10 cellular contexts compared by ENCODE assay signal in genomic region chr2:239291505-239292350, GRCh38.
DNase-seq lines count a peak whose midpoint lies in the region; ATAC-seq and TF ChIP-seq lines count a peak whose summit lies in the region.
"Had no signal": no experiment of that assay in that cellular context is flagged by ENCODE, and none has a peak within 500 bp of the region (broad histone marks: within the 10 kb centered on the region; RNA-seq: fewer than 3 reads in every experiment).

No MANE protein-coding gene starts in this region.

- no peaks in the 10 kb centered on the region for H3K9me2 ChIP-seq in DOHH2 (replicated peaks; ENCODE audit: control insufficient read depth, low read length)

- H3K9ac ChIP-seq in rectal smooth muscle tissue (ENCODE audit: low read length): no peak overlapping the region

- peaks cover 49% of the 10 kb centered on the region for H4K20me1 ChIP-seq in DOHH2 (ENCODE audit: control insufficient read depth, insufficient read depth, low read depth, low read length)

- ATAC-seq in GM19455 (IDR thresholded peaks at IDR 0.05; ENCODE audit: unreplicated experiment) (no peak), HG02973 (IDR thresholded peaks at IDR 0.05; ENCODE audit: unreplicated experiment) (no peak)

- H3K4me1 ChIP-seq in DOHH2 (ENCODE audit: control insufficient read depth, low read length) (peaks cover 16% of the 10 kb centered on the region), right atrium auricular region (peaks cover 0 to 94% of the 10 kb centered on the region in 2 donors), rectal smooth muscle tissue (ENCODE audit: control insufficient read depth, insufficient read depth, low read length) (peaks cover 63% of the 10 kb centered on the region)

- H3F3A ChIP-seq in DOHH2 (ENCODE audit: control insufficient read depth, insufficient read depth): no peaks in the 10 kb centered on the region

- H3K4me3 ChIP-seq in DOHH2 (ENCODE audit: low read length) (no peak overlapping the region), right atrium auricular region (no peak overlapping the region), rectal smooth muscle tissue (ENCODE audit: low read length) (no peak overlapping the region)

- no peak for TF ChIP-seq CTCF in DOHH2 (IDR thresholded peaks at IDR 0.05; ENCODE audit: low read depth, low read length, poor library complexity, severe bottlenecking)
- no peak for TF ChIP-seq CTCF in right atrium auricular region (IDR thresholded peaks at IDR 0.05)

- no peaks in the 10 kb centered on the region for H3K79me2 ChIP-seq in DOHH2 (ENCODE audit: control insufficient read depth, low read length)

- DNase-seq in NCI-H774 (lab: John Stamatoyannopoulos, UW): peak; percentile 39
- no peak for DNase-seq in right atrium auricular region (ENCODE audit: low spot score)
- no peak for DNase-seq in T-helper 9 cell
- no peak for DNase-seq in HCEC 1CT
- DNase-seq: effector CD4-positive, alpha-beta T cell; EL had no signal

- H3K9me3 ChIP-seq in DOHH2 (ENCODE audit: control insufficient read depth, insufficient read depth, low read length) (no peaks in the 10 kb centered on the region), right atrium auricular region (no peaks in the 10 kb centered on the region)

- H3K27me3 ChIP-seq in DOHH2 (ENCODE audit: control insufficient read depth, low read length) (peaks cover 41% of the 10 kb centered on the region), right atrium auricular region (no peaks in the 10 kb centered on the region), rectal smooth muscle tissue (ENCODE audit: control insufficient read depth, insufficient read depth, low read length) (no peaks in the 10 kb centered on the region)

- H3K27ac ChIP-seq in DOHH2 (ENCODE audit: low read depth, low read length) (no peak overlapping the region), right atrium auricular region (peak overlapping the region; percentile 79 to 81), rectal smooth muscle tissue (ENCODE audit: low read depth, low read length) (peak overlapping the region; percentile 79)

- H3K4me2 ChIP-seq in DOHH2 (ENCODE audit: low read length): peak overlapping the region; percentile 28

- H3K36me3 ChIP-seq in DOHH2 (ENCODE audit: control insufficient read depth, low read length) (no peaks in the 10 kb centered on the region), right atrium auricular region (no peaks in the 10 kb centered on the region), rectal smooth muscle tissue (ENCODE audit: control insufficient read depth, insufficient read depth, low read length) (no peaks in the 10 kb centered on the region)
